8 cellular contexts compared by ENCODE assay signal in the genomic region with DNA sequence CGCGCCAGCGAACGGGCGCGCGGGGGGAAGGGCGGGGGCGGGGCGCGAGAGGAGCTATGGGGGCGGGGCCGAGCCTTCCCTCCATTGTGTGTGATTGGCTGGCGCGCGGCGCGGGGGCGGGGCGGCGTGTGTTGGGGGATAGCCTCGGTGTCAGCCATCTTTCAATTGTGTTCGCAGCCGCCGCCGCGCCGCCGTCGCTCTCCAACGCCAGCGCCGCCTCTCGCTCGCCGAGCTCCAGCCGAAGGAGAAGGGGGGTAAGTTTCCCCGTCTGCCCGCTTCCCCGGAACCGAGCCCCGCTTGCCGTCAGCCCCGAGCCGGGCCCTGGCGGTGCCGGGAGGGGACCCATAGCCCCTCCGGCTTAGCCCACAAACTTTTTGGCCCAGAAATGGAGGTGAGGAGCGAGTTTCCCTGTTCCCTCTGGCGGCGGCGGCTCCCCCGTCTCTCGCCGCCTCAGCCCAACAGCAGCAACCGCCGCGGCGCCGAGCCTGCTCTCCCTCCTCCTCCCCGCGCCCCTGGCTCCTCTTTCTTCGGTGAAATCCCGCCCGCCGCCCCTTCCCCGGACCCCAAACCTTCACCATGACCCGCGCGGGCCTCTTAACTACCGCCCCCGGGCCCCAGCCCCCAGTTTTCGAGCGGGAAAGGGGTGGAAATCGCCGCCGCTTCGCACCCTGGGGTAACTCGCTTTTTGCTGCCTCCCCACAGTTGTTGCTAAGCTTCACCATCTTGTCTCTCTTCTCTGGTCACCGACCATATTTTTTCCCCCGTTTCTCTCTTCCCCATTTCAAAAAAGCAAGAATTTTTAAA. TPM values are rescaled to one million over a fixed set of nuclear protein-coding genes. Genes with fewer than 3 reads are reported as not detected.
DNase-seq lines count a peak whose midpoint lies in the region; ATAC-seq and TF ChIP-seq lines count a peak whose summit lies in the region.

A gene (plus strand): TSS at position 159 of the 804 bp plus-strand sequence. CDS start 1,636 bp downstream, outside the sequence.

- H2BK20ac ChIP-seq in H9 (ENCODE audit: low read depth, low read length, poor library complexity, severe bottlenecking) = no peak within 1 kb of the TSS

- DNase-seq in ELR (ENCODE audit: low read depth) (peak; percentile 96), H9 (peak; percentile 95), MG63 (peak; percentile 97), SHP77 (lab: John Stamatoyannopoulos, UW) (peak; percentile 71 to 93), fibroblast of the aortic adventitia (ENCODE audit: low read depth) (peak; percentile 90), nephron progenitor cell (peak; percentile 99)
- peak; percentile 97 for DNase-seq in activated effector memory CD4-positive, alpha-beta T cell treated with Interleukin-2 at 50 U/mL for 16 hours
- DNase-seq in stimulated activated naive CD8-positive, alpha-beta T cell treated with anti-CD3 and anti-CD28 coated beads, Interleukin-15, amount 100 ng/mL, for 72 hours = peak; percentile 97 to 98

- H3K9me3 Mint-ChIP-seq in H9 = peaks cover 0 to 7% of the 10 kb centered on the region in 2 experiments; a peak in 2 of 5 replicates
- no peaks in the 10 kb centered on the region for H3K9me3 Mint-ChIP-seq in nephron progenitor cell
- H3K9me3 Mint-ChIP-seq in stimulated activated naive CD8-positive, alpha-beta T cell treated with anti-CD3 and anti-CD28 coated beads, Interleukin-15, amount 100 ng/mL, for 72 hours = no peaks in the 10 kb centered on the region

- no peak within 1 kb of the TSS for H2AFZ ChIP-seq in H9 (ENCODE audit: low read length)

- peak within 1 kb of the TSS; percentile 100 for H3K9ac ChIP-seq in H9 (ENCODE audit: extremely low read depth, insufficient read length, low read length)

- H3K4me3 ChIP-seq in MG63 = peak within 1 kb of the TSS; percentile 100
- H3K4me3 ChIP-seq in fibroblast of the aortic adventitia (ENCODE audit: low read depth, low read length) = peak within 1 kb of the TSS; percentile 86

- H3K27me3 Mint-ChIP-seq in H9 (ENCODE audit: low read depth) = no peaks in the 10 kb centered on the region; the same call in 1 of the 2 replicates
- H3K27me3 Mint-ChIP-seq in nephron progenitor cell (ENCODE audit: low read depth, poor library complexity) = no peaks in the 10 kb centered on the region
- H3K27me3 Mint-ChIP-seq in stimulated activated naive CD8-positive, alpha-beta T cell treated with anti-CD3 and anti-CD28 coated beads, Interleukin-15, amount 100 ng/mL, for 72 hours = no peaks in the 10 kb centered on the region

- H3K14ac ChIP-seq in H9 (ENCODE audit: insufficient read depth, low read length) = peak within 1 kb of the TSS; percentile 99

- H3K4me1 ChIP-seq in H9 (ENCODE audit: insufficient read depth, low read length) = no peaks in the 10 kb centered on the region

- peak; percentile 89 for ATAC-seq in stimulated activated naive CD8-positive, alpha-beta T cell treated with anti-CD3 and anti-CD28 coated beads, Interleukin-15, amount 100 ng/mL, for 72 hours

- H3K79me2 ChIP-seq in H9 (ENCODE audit: insufficient read depth, low read length) = peaks cover 37% of the 10 kb centered on the region

- peak within 1 kb of the TSS; percentile 89 for H2BK5ac ChIP-seq in H9 (ENCODE audit: insufficient read length, low read length)

- no peak within 1 kb of the TSS for H2AK5ac ChIP-seq in H9 (ENCODE audit: insufficient read length, low read length)

- peak within 1 kb of the TSS; percentile 74 for H4K5ac ChIP-seq in H9 (ENCODE audit: insufficient read length, low read depth, low read length)

- peaks cover 30% of the 10 kb centered on the region for H3K36me3 ChIP-seq in MG63

- H3K4me3 Mint-ChIP-seq in H9 (peak within 1 kb of the TSS; percentile 99 to 100), nephron progenitor cell (peak within 1 kb of the TSS; percentile 100)
- H3K4me3 Mint-ChIP-seq in stimulated activated naive CD8-positive, alpha-beta T cell treated with anti-CD3 and anti-CD28 coated beads, Interleukin-15, amount 100 ng/mL, for 72 hours = peak within 1 kb of the TSS; percentile 96 to 100

- H3K56ac ChIP-seq in H9 (ENCODE audit: insufficient read length, low read depth, low read length) = peak within 1 kb of the TSS; percentile 96

- H3K9me3 ChIP-seq in H9 (ENCODE audit: control insufficient read depth, low read depth, low read length) (no peaks in the 10 kb centered on the region), MG63 (no peaks in the 10 kb centered on the region)

- H3K36me3 Mint-ChIP-seq in H9 (ENCODE audit: insufficient read depth in 1 of 3, low read depth in 3 of 3) = peaks cover 42 to 68% (median 59%) of the 10 kb centered on the region in 3 experiments
- H3K36me3 Mint-ChIP-seq in nephron progenitor cell (ENCODE audit: low read depth) = peaks cover 55% of the 10 kb centered on the region

- H3K23ac ChIP-seq in H9 (ENCODE audit: insufficient read length, low read depth, low read length) = peak within 1 kb of the TSS; percentile 70

- H3T11ph ChIP-seq in H9 (ENCODE audit: low read length) = no peak within 1 kb of the TSS

- H3K18ac ChIP-seq in H9 (ENCODE audit: insufficient read length, low read depth, low read length) = peak within 1 kb of the TSS; percentile 98

- peak within 1 kb of the TSS; percentile 89 for H3K4me2 ChIP-seq in H9 (ENCODE audit: insufficient read depth, insufficient read length, low read length)

- H4K20me1 ChIP-seq in H9 (ENCODE audit: control insufficient read depth, insufficient read depth, insufficient read length) = no peaks in the 10 kb centered on the region

- H3K79me1 ChIP-seq in H9 (ENCODE audit: insufficient read depth, low read depth, low read length, poor library complexity, severe bottlenecking) = peaks cover 2% of the 10 kb centered on the region

- no peak for TF ChIP-seq CTCF in H9 (conservative IDR thresholded peaks at IDR 0.05)
- no peak for TF ChIP-seq CTCF in fibroblast of the aortic adventitia (IDR thresholded peaks at IDR 0.05; ENCODE audit: insufficient read depth, low read length)
- no peak for TF ChIP-seq CTCF in nephron progenitor cell (IDR thresholded peaks at IDR 0.05)

- H3K27ac ChIP-seq in H9 (ENCODE audit: insufficient read length, low read depth, low read length) = peak within 1 kb of the TSS; percentile 96

- H2BK15ac ChIP-seq in H9 (ENCODE audit: low read depth, low read length) = no peak within 1 kb of the TSS; the same call in 1 of the 2 replicates

- no peaks in the 10 kb centered on the region for H3K27me3 ChIP-seq in H9 (ENCODE audit: insufficient read depth, low read length)
- H3K27me3 ChIP-seq in MG63 = no peaks in the 10 kb centered on the region

- H2BK12ac ChIP-seq in H9 (ENCODE audit: insufficient read length, low read depth, low read length) = peak within 1 kb of the TSS; percentile 74

- no CpG with 5 or more reads among the region's 81 CpGs for WGBS in H9 (ENCODE audit: extremely low coverage, insufficient read length, low lambda C conversion rate)

- H3K4me1 Mint-ChIP-seq in H9 = peaks cover 29 to 37% of the 10 kb centered on the region in 2 experiments
- H3K4me1 Mint-ChIP-seq in nephron progenitor cell = peaks cover 43% of the 10 kb centered on the region
- H3K4me1 Mint-ChIP-seq in stimulated activated naive CD8-positive, alpha-beta T cell treated with anti-CD3 and anti-CD28 coated beads, Interleukin-15, amount 100 ng/mL, for 72 hours = peaks cover 44% of the 10 kb centered on the region

- H4K91ac ChIP-seq in H9 (ENCODE audit: insufficient read length, low read depth, low read length) = peak within 1 kb of the TSS; percentile 78

- peak within 1 kb of the TSS; percentile 98 to 99 (median 98) for H3K27ac Mint-ChIP-seq in H9
- peak within 1 kb of the TSS; percentile 100 for H3K27ac Mint-ChIP-seq in nephron progenitor cell
- peak within 1 kb of the TSS; percentile 99 to 100 for H3K27ac Mint-ChIP-seq in stimulated activated naive CD8-positive, alpha-beta T cell treated with anti-CD3 and anti-CD28 coated beads, Interleukin-15, amount 100 ng/mL, for 72 hours

- peak within 1 kb of the TSS; percentile 88 for H2BK120ac ChIP-seq in H9 (ENCODE audit: low read depth, low read length, poor library complexity, severe bottlenecking)

- peaks cover 13% of the 10 kb centered on the region for H3K23me2 ChIP-seq in H9 (ENCODE audit: insufficient read length, low read depth, low read length, poor library complexity, severe bottlenecking)

- peak within 1 kb of the TSS; percentile 90; the same call in 1 of the 2 replicates for H3K4ac ChIP-seq in H9 (ENCODE audit: low read depth, low read length)

- H4K8ac ChIP-seq in H9 (replicated peaks; ENCODE audit: insufficient read length, low read depth, low read length) = no peak within 1 kb of the TSS

RNA-seq across cellular contexts. Expression of the gene that starts here (rescaled TPM):
- 1,129 and 1,182 TPM in 2 replicates for total RNA-seq in H9 (2021)
- 121 and 188 TPM in 2 replicates for total RNA-seq in MG63 (2014; rRNA removed; shearing (Covaris generic); ENCODE audit: low replicate concordance)
- 56.7 and 164 TPM in 2 replicates for total RNA-seq in fibroblast of the aortic adventitia (ENCODE audit: low replicate concordance)

Comparison
In these comparisons a context has a peak if more than half of its experiments do, and no peak if none do; other contexts are left out.
1. Peak in every context shown above with its lines: DNase-seq, ATAC-seq, H3K4me3 ChIP-seq and H3K27ac ChIP-seq.